Comparison of ENCODE assay signal across 31 cellular contexts in the genomic region with DNA sequence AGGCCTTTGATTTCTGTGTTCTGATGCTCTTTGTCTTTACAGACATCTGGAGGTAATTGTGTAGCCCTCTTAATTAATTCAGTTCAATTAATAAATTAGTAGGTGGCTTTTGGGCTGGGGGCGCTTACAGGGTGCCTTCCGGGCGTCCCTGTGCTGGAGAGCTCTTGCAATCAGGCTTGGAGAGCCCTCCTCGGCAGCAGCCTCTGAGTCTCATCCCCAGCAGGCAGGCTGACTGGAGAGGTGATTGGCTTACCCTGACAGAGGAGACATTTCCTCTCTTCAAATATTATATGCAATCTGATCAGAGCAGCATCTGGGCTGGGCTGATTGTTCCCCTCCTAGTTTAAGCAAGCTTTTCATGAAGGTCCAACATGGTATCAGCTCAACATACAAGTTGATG.
"Had no signal": no experiment of that assay in that cellular context is flagged by ENCODE, and none has a peak within 500 bp of the region (broad histone marks: within the 10 kb centered on the region; RNA-seq: fewer than 3 reads in every experiment).

No MANE protein-coding gene starts in this region.

- H3K27ac ChIP-seq: ascending aorta, cardiac muscle cell, colonic mucosa, hepatocyte, neural progenitor cell, parathyroid adenoma, uterus had no signal

- DNase-seq: activated CD4-positive, alpha-beta T cell treated with anti-CD3 and anti-CD28 coated beads for 4 hours; activated CD4-positive, alpha-beta T cell treated with anti-CD3 and anti-CD28 coated beads, Interleukin-2, amount 50 U/mL, for 48 hours; activated CD4-positive, CD25-positive, alpha-beta regulatory T cell; activated CD8-positive, alpha-beta memory T cell treated with anti-CD3 and anti-CD28 coated beads for 24 hours; activated effector memory CD4-positive, alpha-beta T cell treated with Interleukin-2 at 50 U/mL for 16 hours; activated naive CD4-positive, alpha-beta T cell treated with Interleukin-2 at 50 U/mL for 16 hours; activated naive CD8-positive, alpha-beta T cell treated with anti-CD3 and anti-CD28 coated beads, Interleukin-2, amount 10 ng/mL, durations not matched to agents 7 days and 5 days; cerebellar nuclear complex; colonic mucosa; effector memory CD8-positive, alpha-beta T cell; erythroblast; islet precursor cell; left cardiac atrium; mammary epithelial cell; naive thymus-derived CD4-positive, alpha-beta T cell; occipital lobe; right cardiac atrium; stimulated activated CD4-positive, alpha-beta T cell treated with anti-CD3 and anti-CD28 coated beads, Interleukin-2, amount 100 ng/mL, for 48 hours; T-helper 1 cell; uterus had no signal

- ATAC-seq: effector memory CD8-positive, alpha-beta T cell; gastroesophageal sphincter; left cardiac atrium; naive thymus-derived CD4-positive, alpha-beta T cell; right cardiac atrium had no signal

- H3K27me3 Mint-ChIP-seq: activated naive CD8-positive, alpha-beta T cell treated with anti-CD3 and anti-CD28 coated beads, Interleukin-2, amount 10 ng/mL, durations not matched to agents 7 days and 5 days; brain; effector memory CD8-positive, alpha-beta T cell; naive thymus-derived CD4-positive, alpha-beta T cell; stimulated activated naive CD8-positive, alpha-beta T cell treated with anti-CD3 and anti-CD28 coated beads, Interleukin-15, Interleukin-2, amounts not matched to agents 100 ng/mL and 50 ng/mL, for 24 hours; type B pancreatic cell had no signal

- H3K9me3 Mint-ChIP-seq: brain; effector memory CD8-positive, alpha-beta T cell; neural progenitor cell; T-helper 2 cell treated with Interferon-gamma antibody and Interleukin-4, amounts not matched to agents 5 μg/mL and 100 μg/mL, for 36 hours had no signal

- H3K36me3 ChIP-seq: cardiac muscle cell, colonic mucosa, neural progenitor cell, uterus had no signal

- H3K9ac ChIP-seq: neural progenitor cell, parathyroid adenoma had no signal

- H3K9me3 ChIP-seq: ascending aorta, colonic mucosa, gastroesophageal sphincter, uterus had no signal

- H3K4me1 ChIP-seq: colonic mucosa, neural progenitor cell, parathyroid adenoma, uterus had no signal

- H3K4me3 Mint-ChIP-seq: activated naive CD8-positive, alpha-beta T cell treated with anti-CD3 and anti-CD28 coated beads, Interleukin-2, amount 10 ng/mL, durations not matched to agents 7 days and 5 days; brain; mesothelial cell of epicardium; naive thymus-derived CD4-positive, alpha-beta T cell; neural progenitor cell; stimulated activated naive CD8-positive, alpha-beta T cell treated with anti-CD3 and anti-CD28 coated beads, Interleukin-15, Interleukin-2, amounts not matched to agents 100 ng/mL and 50 ng/mL, for 24 hours; T-helper 2 cell treated with Interferon-gamma antibody and Interleukin-4, amounts not matched to agents 5 μg/mL and 100 μg/mL, for 36 hours; type B pancreatic cell had no signal

- H3K4me1 Mint-ChIP-seq: brain, neural progenitor cell had no signal

- H3K27ac Mint-ChIP-seq: activated naive CD8-positive, alpha-beta T cell treated with anti-CD3 and anti-CD28 coated beads, Interleukin-2, amount 10 ng/mL, durations not matched to agents 7 days and 5 days; brain; mesothelial cell of epicardium; naive thymus-derived CD4-positive, alpha-beta T cell; neural progenitor cell; T-helper 2 cell treated with Interferon-gamma antibody and Interleukin-4, amounts not matched to agents 5 μg/mL and 100 μg/mL, for 36 hours; type B pancreatic cell had no signal

- H3K4me3 ChIP-seq: ascending aorta, cardiac muscle cell, colonic mucosa, gastroesophageal sphincter, hepatocyte, neural progenitor cell, uterus had no signal
